ENCODE assay signal across 29 cellular contexts in genomic region chr16:57409065-57409464, GRCh38. TPM values are rescaled to one million over a fixed set of nuclear protein-coding genes. Genes with fewer than 3 reads are reported as not detected.
DNase-seq lines count a peak whose midpoint lies in the region; ATAC-seq, FAIRE-seq and TF ChIP-seq lines count a peak whose summit lies in the region.
"Had no signal": no experiment of that assay in that cellular context is flagged by ENCODE, and none has a peak within 500 bp of the region (broad histone marks: within the 10 kb centered on the region; RNA-seq: fewer than 3 reads in every experiment).

No MANE protein-coding gene starts in this region.

- intact Hi-C loops in HepG2 (cut with micrococcal nuclease; ENCODE audit: unreplicated experiment), result loop anchor here (1.0 kb wide), 1 partner anchor 105 kb away; no protein-coding TSS in a partner anchor
- intact Hi-C loops in left cardiac atrium (cut with DNase I), result no loop called here

- H4K20me1 ChIP-seq in HepG2 (ENCODE audit: insufficient read depth, low read length) (no peaks in the 10 kb centered on the region), neural progenitor cell (ENCODE audit: low read depth) (no peaks in the 10 kb centered on the region)

- TF ChIP-seq POLR2A in HepG2 (IDR thresholded peaks at IDR 0.05; ENCODE audit: insufficient read depth in 1 of 2, low read depth in 2 of 2, low read length in 2 of 2), result no peak

- H3K36me3 ChIP-seq in liver (ENCODE audit: control insufficient read depth in 4 of 4, insufficient read depth in 3 of 4, low read depth in 1 of 4, low read length in 3 of 4), result no peaks in the 10 kb centered on the region
- H3K36me3 ChIP-seq in HepG2 (replicated peaks in 1 of 2; ENCODE audit: control insufficient read depth in 1 of 2, insufficient read depth in 2 of 2, low read length in 2 of 2), result no peaks in the 10 kb centered on the region
- H3K36me3 ChIP-seq in neural progenitor cell, result no peaks in the 10 kb centered on the region
- H3K36me3 ChIP-seq: SJCRH30, tibial nerve, WERI-Rb-1 had no signal

- no peaks in the 10 kb centered on the region for H3F3A ChIP-seq in neural progenitor cell (ENCODE audit: low read depth)

- H3K9me3 Mint-ChIP-seq in neural progenitor cell, result no peaks in the 10 kb centered on the region
- H3K9me3 Mint-ChIP-seq: effector memory CD8-positive, alpha-beta T cell; T-helper 1 cell treated with Interleukin-12 subunit alpha and Interleukin-12 subunit beta and Interleukin-4 antibody, amounts not matched to agents 30 μg/mL and 1 μg/mL, for 36 hours had no signal

- no peak for TF ChIP-seq CTCF in liver (IDR thresholded peaks at IDR 0.05; ENCODE audit: low read depth, low read length, missing input control)
- no peak for TF ChIP-seq CTCF in HepG2 (CRISPR knock-in tag; IDR thresholded peaks at IDR 0.05)
- no peak for TF ChIP-seq CTCF in neural progenitor cell (IDR thresholded peaks at IDR 0.05)
- TF ChIP-seq CTCF in GM13976 (IDR thresholded peaks at IDR 0.05; ENCODE audit: borderline replicate concordance, control extremely low read depth, extremely low read depth, insufficient read depth, missing control alignments), result no peak

- no peaks in the 10 kb centered on the region for H3K36me3 Mint-ChIP-seq in neural progenitor cell

- H3K4me2 ChIP-seq in HepG2 (ENCODE audit: low read depth, low read length) (no peak overlapping the region), neural progenitor cell (no peak overlapping the region)

- peak overlapping the region; percentile 3 for H3K4me3 Mint-ChIP-seq in neural progenitor cell
- H3K4me3 Mint-ChIP-seq: effector memory CD8-positive, alpha-beta T cell; T-helper 1 cell treated with Interleukin-12 subunit alpha and Interleukin-12 subunit beta and Interleukin-4 antibody, amounts not matched to agents 30 μg/mL and 1 μg/mL, for 36 hours had no signal

- no peak for DNase-seq in HepG2 (ENCODE audit: low spot score)
- DNase-seq in left cardiac atrium, result no peak
- no peak for DNase-seq in neural progenitor cell (ENCODE audit: low spot score)
- no peak for DNase-seq in GM13976 (ENCODE audit: low spot score)
- DNase-seq in RPMI8226, result no peak
- no peak for DNase-seq in NOMO-1 (lab: John Stamatoyannopoulos, UW; ENCODE audit: unreplicated experiment in 2 of 2)
- DNase-seq in GF-D8 (lab: John Stamatoyannopoulos, UW), result no peak
- DNase-seq: activated CD4-positive, alpha-beta T cell treated with anti-CD3 and anti-CD28 coated beads, Interleukin-2, amount 50 U/mL, for 48 hours; activated naive CD4-positive, alpha-beta T cell; aorta; C1 segment of cervical spinal cord; cerebellar nuclear complex; effector memory CD8-positive, alpha-beta T cell; NCI-H187; NCI-H226; NCI-H82; PC-3; SJCRH30; stimulated activated CD4-positive, alpha-beta T cell treated with anti-CD3 and anti-CD28 coated beads, Interleukin-15, amount 100 ng/mL, for 24 hours; WERI-Rb-1 had no signal

- peaks cover 10% of the 10 kb centered on the region for H3K27me3 Mint-ChIP-seq in neural progenitor cell (ENCODE audit: insufficient read depth, low read depth)

- no peak overlapping the region for H3K4me3 ChIP-seq in liver (ENCODE audit: low read depth in 1 of 3, low read length in 3 of 3)
- H3K4me3 ChIP-seq in HepG2 (replicated peaks in 1 of 3; ENCODE audit: insufficient read depth in 1 of 3, low read depth in 2 of 3, low read length in 3 of 3), result no peak overlapping the region
- H3K4me3 ChIP-seq in neural progenitor cell, result no peak overlapping the region
- H3K4me3 ChIP-seq: SJCRH30, tibial nerve had no signal

- H2AFZ ChIP-seq in HepG2 (ENCODE audit: low read length) (no peak overlapping the region), neural progenitor cell (replicated peaks) (no peak overlapping the region)

- ATAC-seq in HepG2 (no peak), left cardiac atrium (peak; percentile 23 to 35)
- ATAC-seq: effector memory CD8-positive, alpha-beta T cell; PC-3 had no signal

- no peaks in the 10 kb centered on the region for H3K9me3 ChIP-seq in liver (ENCODE audit: control insufficient read depth in 4 of 4, low read length in 3 of 4)
- H3K9me3 ChIP-seq in HepG2 (ENCODE audit: low read length), result no peaks in the 10 kb centered on the region
- H3K9me3 ChIP-seq in neural progenitor cell (ENCODE audit: low read depth), result no peaks in the 10 kb centered on the region
- H3K9me3 ChIP-seq: SJCRH30, tibial nerve had no signal

- H3K27ac ChIP-seq in liver (ENCODE audit: low read depth in 1 of 2, low read length in 2 of 2) (no peak overlapping the region), HepG2 (ENCODE audit: extremely low read length, insufficient read depth, low read length) (no peak overlapping the region), neural progenitor cell (no peak overlapping the region)
- H3K27ac ChIP-seq: SJCRH30, WERI-Rb-1 had no signal

- BruUV-seq in HepG2 (replicated peaks; lab: Mats Ljungman, UMichigan), result no TSS peak

- TF ChIP-seq RAD21 in liver (IDR thresholded peaks at IDR 0.05) (peak in 1 of 2 donors; percentile 27), HepG2 (CRISPR knock-in tag; IDR thresholded peaks at IDR 0.05) (no peak)

- H3K4me1 Mint-ChIP-seq in neural progenitor cell, result peaks cover 8% of the 10 kb centered on the region

- H3K9ac ChIP-seq in liver (ENCODE audit: low read depth in 1 of 2, low read length in 2 of 2) (no peak overlapping the region), HepG2 (ENCODE audit: insufficient read depth, low read depth, low read length) (no peak overlapping the region), neural progenitor cell (no peak overlapping the region)

- H3K4me1 ChIP-seq in liver (ENCODE audit: control insufficient read depth in 4 of 4, insufficient read depth in 4 of 4, low read length in 3 of 4), result no peaks in the 10 kb centered on the region
- H3K4me1 ChIP-seq in HepG2 (ENCODE audit: insufficient read depth, low read length), result peaks cover 25% of the 10 kb centered on the region; the same call in 1 of the 2 replicates
- H3K4me1 ChIP-seq in neural progenitor cell, result peaks cover 4% of the 10 kb centered on the region

- CTCF ChIA-PET in HepG2 (lab: Yijun Ruan, JAX; ENCODE audit: low intra/inter-chr PET ratio, low total read pairs), result interaction anchor here (1.9 kb wide), 1 partner anchor 108 kb away, joined by 13 read pairs; no protein-coding TSS in a partner anchor

- WGBS in liver, result 77% methylated on average over 5 of the region's 5 CpGs
- 66% methylated on average over 5 of the region's 5 CpGs for WGBS in HepG2 (ENCODE audit: low lambda C conversion rate)

- H3K79me2 ChIP-seq in HepG2 (ENCODE audit: insufficient read depth, low read length) (no peaks in the 10 kb centered on the region), neural progenitor cell (ENCODE audit: low read depth) (no peaks in the 10 kb centered on the region)

- H3K27ac Mint-ChIP-seq in neural progenitor cell, result peak overlapping the region; percentile 12
- H3K27ac Mint-ChIP-seq: effector memory CD8-positive, alpha-beta T cell; T-helper 1 cell treated with Interleukin-12 subunit alpha and Interleukin-12 subunit beta and Interleukin-4 antibody, amounts not matched to agents 30 μg/mL and 1 μg/mL, for 36 hours had no signal

- no peak for FAIRE-seq in HepG2 (lab: Jason Lieb, UNC)
- FAIRE-seq: A204.1, D721Med, keratinocyte had no signal

- in situ Hi-C loops in HepG2 (cut with HindIII; ENCODE audit: extremely low pct_ligation_motif_present, low pct_unique_long_range_greater_than_20kb), result no loop called here
- in situ Hi-C loops in GM13976 (cut with MboI; ENCODE audit: low sequenced_read_pairs, unreplicated experiment), result loop anchor here (25.0 kb wide), 1 partner anchor 322 kb away; the partner anchor contains the start of gene CPNE2

- POLR2A ChIA-PET in HepG2 (lab: Yijun Ruan, JAX), result interaction anchor here (0.8 kb wide), 1 partner anchor 37 kb away, joined by 3 read pairs; the partner anchor contains the start of gene CX3CL1

- TF ChIP-seq EP300 in HepG2 (IDR thresholded peaks at IDR 0.05; ENCODE audit: low read depth in 2 of 2, low read length in 2 of 2) (no peak), HepG2 (CRISPR knock-in tag; IDR thresholded peaks at IDR 0.05; ENCODE audit: borderline replicate concordance) (no peak)

- no peaks in the 10 kb centered on the region for H3K27me3 ChIP-seq in liver (ENCODE audit: control insufficient read depth in 4 of 4, insufficient read depth in 4 of 4, low read length in 3 of 4)
- peaks cover 5 to 49% of the 10 kb centered on the region in 2 experiments; a peak in 4 of 5 replicates for H3K27me3 ChIP-seq in HepG2 (ENCODE audit: control insufficient read depth in 1 of 2, insufficient read depth in 2 of 2, low read length in 2 of 2)
- no peaks in the 10 kb centered on the region for H3K27me3 ChIP-seq in neural progenitor cell
- H3K27me3 ChIP-seq: SJCRH30, tibial nerve had no signal

RNA-seq across cellular contexts. Expression of gene CCL17, which starts 4.5 kb away (rescaled TPM):
- total RNA-seq in liver (not detected), HepG2 (2016; rRNA removed; fragmentation: Illumina TruSeq; extraction: Trizol) (not detected in 2 replicates), left cardiac atrium (not detected), neural progenitor cell (ENCODE audit: low replicate concordance) (not detected in 2 replicates)
- polyA plus RNA-seq in liver (not detected), HepG2 (2011; rRNA removed) (not detected in 2 replicates)
- total RNA-seq in HepG2 (2016; cell fraction: cytosol; rRNA removed; fragmentation: Illumina TruSeq; extraction: Trizol; ENCODE audit: low read depth), result not detected in 2 replicates
- total RNA-seq in HepG2 (2016; cell fraction: insoluble cytoplasmic fraction; rRNA removed; fragmentation: Illumina TruSeq; extraction: Trizol), result not detected in 2 replicates
- not detected in 2 replicates for total RNA-seq in HepG2 (2016; cell fraction: membrane; rRNA removed; fragmentation: Illumina TruSeq; extraction: Trizol)
- not detected in 2 replicates for total RNA-seq in HepG2 (2016; cell fraction: nucleus; rRNA removed; fragmentation: Illumina TruSeq; extraction: Trizol)
- not detected in 2 replicates for polyA plus RNA-seq in HepG2 (2011; cell fraction: cytosol; rRNA removed)
- not detected in 2 replicates for polyA plus RNA-seq in HepG2 (2011; cell fraction: nucleus; rRNA removed)
- polyA plus RNA-seq in HepG2 (2012), result not detected in 2 replicates
- polyA plus RNA-seq in HepG2 (2016; cell fraction: cytosol; fragmentation: Illumina TruSeq; extraction: Trizol; ENCODE audit: low read depth), result not detected in 2 replicates
- polyA plus RNA-seq in HepG2 (2016; cell fraction: insoluble cytoplasmic fraction; fragmentation: Illumina TruSeq; extraction: Trizol; ENCODE audit: low read depth), result not detected in 2 replicates
- polyA plus RNA-seq in HepG2 (2016; cell fraction: membrane; fragmentation: Illumina TruSeq; extraction: Trizol; ENCODE audit: low read depth), result not detected in 2 replicates
- not detected in 2 replicates for polyA plus RNA-seq in HepG2 (2016; cell fraction: nucleus; fragmentation: Illumina TruSeq; extraction: Trizol; ENCODE audit: insufficient read depth, low read depth)
- polyA minus RNA-seq in HepG2 (2011; rRNA and poly(A)+ RNA removed; ENCODE audit: low replicate concordance), result not detected in 2 replicates
- not detected in 2 replicates for polyA minus RNA-seq in HepG2 (2011; cell fraction: cytosol; rRNA and poly(A)+ RNA removed)
- not detected in 2 replicates for polyA minus RNA-seq in HepG2 (2011; cell fraction: nucleus; rRNA and poly(A)+ RNA removed)
- total RNA-seq: H4, M059J, mucosa of gallbladder, PC-3, SJCRH30, tibial nerve had no signal
- polyA plus RNA-seq: aorta, keratinocyte had no signal

RNA-seq across cellular contexts. Expression of gene CX3CL1, which starts 36.8 kb away (rescaled TPM):
- total RNA-seq in liver (1 to 10 TPM; 4.8 to 5.9 TPM), HepG2 (2016; rRNA removed; fragmentation: Illumina TruSeq; extraction: Trizol) (23.4 and 57.3 TPM in 2 replicates), left cardiac atrium (10 to 100 TPM; 13.7 to 23.2 TPM), neural progenitor cell (ENCODE audit: low replicate concordance) (0.65 and 0.96 TPM in 2 replicates)
- polyA plus RNA-seq in liver (1 to 10 TPM; 2.5 to 5.5 TPM), HepG2 (2011; rRNA removed) (60.8 and 96.8 TPM in 2 replicates)
- 7.3 and 8.2 TPM in 2 replicates for total RNA-seq in HepG2 (2016; cell fraction: cytosol; rRNA removed; fragmentation: Illumina TruSeq; extraction: Trizol; ENCODE audit: low read depth)
- 21.6 and 59.9 TPM in 2 replicates for total RNA-seq in HepG2 (2016; cell fraction: insoluble cytoplasmic fraction; rRNA removed; fragmentation: Illumina TruSeq; extraction: Trizol)
- total RNA-seq in HepG2 (2016; cell fraction: membrane; rRNA removed; fragmentation: Illumina TruSeq; extraction: Trizol), result 22.2 and 22.7 TPM in 2 replicates
- total RNA-seq in HepG2 (2016; cell fraction: nucleus; rRNA removed; fragmentation: Illumina TruSeq; extraction: Trizol), result 62.3 and 70.4 TPM in 2 replicates
- polyA plus RNA-seq in HepG2 (2011; cell fraction: cytosol; rRNA removed), result 56.4 and 56.5 TPM in 2 replicates
- 79.9 and 86.1 TPM in 2 replicates for polyA plus RNA-seq in HepG2 (2011; cell fraction: nucleus; rRNA removed)
- 41.7 and 72.2 TPM in 2 replicates for polyA plus RNA-seq in HepG2 (2012)
- polyA plus RNA-seq in HepG2 (2016; cell fraction: cytosol; fragmentation: Illumina TruSeq; extraction: Trizol; ENCODE audit: low read depth), result 7.2 and 7.4 TPM in 2 replicates
- 27.9 and 36.9 TPM in 2 replicates for polyA plus RNA-seq in HepG2 (2016; cell fraction: insoluble cytoplasmic fraction; fragmentation: Illumina TruSeq; extraction: Trizol; ENCODE audit: low read depth)
- 15.0 and 15.2 TPM in 2 replicates for polyA plus RNA-seq in HepG2 (2016; cell fraction: membrane; fragmentation: Illumina TruSeq; extraction: Trizol; ENCODE audit: low read depth)
- polyA plus RNA-seq in HepG2 (2016; cell fraction: nucleus; fragmentation: Illumina TruSeq; extraction: Trizol; ENCODE audit: insufficient read depth, low read depth), result 134 and 147 TPM in 2 replicates
- 0.19 and 92.7 TPM in 2 replicates for polyA minus RNA-seq in HepG2 (2011; rRNA and poly(A)+ RNA removed; ENCODE audit: low replicate concordance)
- polyA minus RNA-seq in HepG2 (2011; cell fraction: cytosol; rRNA and poly(A)+ RNA removed), result 36.8 and 44.2 TPM in 2 replicates
- polyA minus RNA-seq in HepG2 (2011; cell fraction: nucleus; rRNA and poly(A)+ RNA removed), result 38.0 and 38.2 TPM in 2 replicates
- total RNA-seq: PC-3 had no signal

RNA-seq across cellular contexts. Expression of gene CIAPIN1, which starts 38.1 kb away (rescaled TPM):
- total RNA-seq in liver (10 to 100 TPM; 19.5 to 23.9 TPM), HepG2 (2016; rRNA removed; fragmentation: Illumina TruSeq; extraction: Trizol) (89.7 and 113 TPM in 2 replicates), left cardiac atrium (10 to 100 TPM; 36.5 to 77.0 TPM), neural progenitor cell (ENCODE audit: low replicate concordance) (89.2 and 95.9 TPM in 2 replicates)
- polyA plus RNA-seq in liver (10 to 100 TPM; 22.9 to 32.7 TPM), HepG2 (2011; rRNA removed) (62.4 and 69.3 TPM in 2 replicates)
- total RNA-seq in HepG2 (2016; cell fraction: cytosol; rRNA removed; fragmentation: Illumina TruSeq; extraction: Trizol; ENCODE audit: low read depth), result 19.4 and 23.1 TPM in 2 replicates
- total RNA-seq in HepG2 (2016; cell fraction: insoluble cytoplasmic fraction; rRNA removed; fragmentation: Illumina TruSeq; extraction: Trizol), result 88.9 and 116 TPM in 2 replicates
- 31.7 and 33.1 TPM in 2 replicates for total RNA-seq in HepG2 (2016; cell fraction: membrane; rRNA removed; fragmentation: Illumina TruSeq; extraction: Trizol)
- 39.3 and 39.9 TPM in 2 replicates for total RNA-seq in HepG2 (2016; cell fraction: nucleus; rRNA removed; fragmentation: Illumina TruSeq; extraction: Trizol)
- 56.5 and 68.4 TPM in 2 replicates for polyA plus RNA-seq in HepG2 (2011; cell fraction: cytosol; rRNA removed)
- 23.6 and 32.7 TPM in 2 replicates for polyA plus RNA-seq in HepG2 (2011; cell fraction: nucleus; rRNA removed)
- 47.4 and 50.8 TPM in 2 replicates for polyA plus RNA-seq in HepG2 (2012)
- polyA plus RNA-seq in HepG2 (2016; cell fraction: cytosol; fragmentation: Illumina TruSeq; extraction: Trizol; ENCODE audit: low read depth), result 10.3 and 11.8 TPM in 2 replicates
- 109 and 116 TPM in 2 replicates for polyA plus RNA-seq in HepG2 (2016; cell fraction: insoluble cytoplasmic fraction; fragmentation: Illumina TruSeq; extraction: Trizol; ENCODE audit: low read depth)
- 17.0 and 17.1 TPM in 2 replicates for polyA plus RNA-seq in HepG2 (2016; cell fraction: membrane; fragmentation: Illumina TruSeq; extraction: Trizol; ENCODE audit: low read depth)
- 67.4 and 77.6 TPM in 2 replicates for polyA plus RNA-seq in HepG2 (2016; cell fraction: nucleus; fragmentation: Illumina TruSeq; extraction: Trizol; ENCODE audit: insufficient read depth, low read depth)
- polyA minus RNA-seq in HepG2 (2011; rRNA and poly(A)+ RNA removed; ENCODE audit: low replicate concordance), result 47.0 and 64.1 TPM in 2 replicates
- polyA minus RNA-seq in HepG2 (2011; cell fraction: cytosol; rRNA and poly(A)+ RNA removed), result 25.8 and 25.9 TPM in 2 replicates
- 23.2 and 35.6 TPM in 2 replicates for polyA minus RNA-seq in HepG2 (2011; cell fraction: nucleus; rRNA and poly(A)+ RNA removed)

RNA-seq across cellular contexts. Expression of gene COQ9, which starts 38.2 kb away (rescaled TPM):
- total RNA-seq in liver (10 to 100 TPM; 21.0 to 81.5 TPM), HepG2 (2016; rRNA removed; fragmentation: Illumina TruSeq; extraction: Trizol) (57.5 and 62.0 TPM in 2 replicates), left cardiac atrium (100 to 1,000 TPM in 1 of 2 donors, 10 to 100 TPM in 1; 98.9 to 128 TPM), neural progenitor cell (ENCODE audit: low replicate concordance) (20.2 and 20.3 TPM in 2 replicates)
- polyA plus RNA-seq in liver (10 to 100 TPM; 50.2 to 65.8 TPM), HepG2 (2011; rRNA removed) (104 and 108 TPM in 2 replicates)
- total RNA-seq in HepG2 (2016; cell fraction: cytosol; rRNA removed; fragmentation: Illumina TruSeq; extraction: Trizol; ENCODE audit: low read depth), result 12.2 and 13.5 TPM in 2 replicates
- 57.7 and 61.8 TPM in 2 replicates for total RNA-seq in HepG2 (2016; cell fraction: insoluble cytoplasmic fraction; rRNA removed; fragmentation: Illumina TruSeq; extraction: Trizol)
- 29.6 and 29.7 TPM in 2 replicates for total RNA-seq in HepG2 (2016; cell fraction: membrane; rRNA removed; fragmentation: Illumina TruSeq; extraction: Trizol)
- 48.3 and 49.8 TPM in 2 replicates for total RNA-seq in HepG2 (2016; cell fraction: nucleus; rRNA removed; fragmentation: Illumina TruSeq; extraction: Trizol)
- 77.6 and 88.3 TPM in 2 replicates for polyA plus RNA-seq in HepG2 (2011; cell fraction: cytosol; rRNA removed)
- 174 and 196 TPM in 2 replicates for polyA plus RNA-seq in HepG2 (2011; cell fraction: nucleus; rRNA removed)
- 35.1 and 40.7 TPM in 2 replicates for polyA plus RNA-seq in HepG2 (2012)
- 7.1 and 7.4 TPM in 2 replicates for polyA plus RNA-seq in HepG2 (2016; cell fraction: cytosol; fragmentation: Illumina TruSeq; extraction: Trizol; ENCODE audit: low read depth)
- polyA plus RNA-seq in HepG2 (2016; cell fraction: insoluble cytoplasmic fraction; fragmentation: Illumina TruSeq; extraction: Trizol; ENCODE audit: low read depth), result 56.0 and 60.7 TPM in 2 replicates
- 17.9 and 18.7 TPM in 2 replicates for polyA plus RNA-seq in HepG2 (2016; cell fraction: membrane; fragmentation: Illumina TruSeq; extraction: Trizol; ENCODE audit: low read depth)
- 89.6 and 91.0 TPM in 2 replicates for polyA plus RNA-seq in HepG2 (2016; cell fraction: nucleus; fragmentation: Illumina TruSeq; extraction: Trizol; ENCODE audit: insufficient read depth, low read depth)
- 78.3 and 147 TPM in 2 replicates for polyA minus RNA-seq in HepG2 (2011; rRNA and poly(A)+ RNA removed; ENCODE audit: low replicate concordance)
- polyA minus RNA-seq in HepG2 (2011; cell fraction: cytosol; rRNA and poly(A)+ RNA removed), result 25.2 and 27.3 TPM in 2 replicates
- polyA minus RNA-seq in HepG2 (2011; cell fraction: nucleus; rRNA and poly(A)+ RNA removed), result 48.0 and 60.5 TPM in 2 replicates

RNA-seq across cellular contexts. Expression of gene CCL22, which starts 50.5 kb away (rescaled TPM):
- under 1 TPM in 1 of 2 donors, not detected in 1; 0.09 TPM for total RNA-seq in liver
- under 1 TPM in 1 of 2 donors, not detected in 1; 0.02 TPM for polyA plus RNA-seq in liver
- total RNA-seq in HepG2 (2016; rRNA removed; fragmentation: Illumina TruSeq; extraction: Trizol), result 0.06 TPM in 1 of 2 replicates, not detected in the other
- not detected in 2 replicates for total RNA-seq in HepG2 (2016; cell fraction: cytosol; rRNA removed; fragmentation: Illumina TruSeq; extraction: Trizol; ENCODE audit: low read depth)
- total RNA-seq in HepG2 (2016; cell fraction: insoluble cytoplasmic fraction; rRNA removed; fragmentation: Illumina TruSeq; extraction: Trizol), result 0.06 and 0.09 TPM in 2 replicates
- not detected in 2 replicates for total RNA-seq in HepG2 (2016; cell fraction: membrane; rRNA removed; fragmentation: Illumina TruSeq; extraction: Trizol)
- total RNA-seq in HepG2 (2016; cell fraction: nucleus; rRNA removed; fragmentation: Illumina TruSeq; extraction: Trizol), result 0.16 TPM in 1 of 2 replicates, not detected in the other
- polyA plus RNA-seq in HepG2 (2011; rRNA removed), result 0.04 TPM in 1 of 2 replicates, not detected in the other
- polyA plus RNA-seq in HepG2 (2011; cell fraction: cytosol; rRNA removed), result 0.01 and 0.04 TPM in 2 replicates
- polyA plus RNA-seq in HepG2 (2011; cell fraction: nucleus; rRNA removed), result 0.03 TPM in 1 of 2 replicates, not detected in the other
- 0.04 TPM in 1 of 2 replicates, not detected in the other for polyA plus RNA-seq in HepG2 (2012)
- 0.05 TPM in 1 of 2 replicates, not detected in the other for polyA plus RNA-seq in HepG2 (2016; cell fraction: cytosol; fragmentation: Illumina TruSeq; extraction: Trizol; ENCODE audit: low read depth)
- 0.17 TPM in 1 of 2 replicates, not detected in the other for polyA plus RNA-seq in HepG2 (2016; cell fraction: insoluble cytoplasmic fraction; fragmentation: Illumina TruSeq; extraction: Trizol; ENCODE audit: low read depth)
- 0.06 TPM in 1 of 2 replicates, not detected in the other for polyA plus RNA-seq in HepG2 (2016; cell fraction: membrane; fragmentation: Illumina TruSeq; extraction: Trizol; ENCODE audit: low read depth)
- polyA plus RNA-seq in HepG2 (2016; cell fraction: nucleus; fragmentation: Illumina TruSeq; extraction: Trizol; ENCODE audit: insufficient read depth, low read depth), result 0.25 TPM in 1 of 2 replicates, not detected in the other
- polyA minus RNA-seq in HepG2 (2011; rRNA and poly(A)+ RNA removed; ENCODE audit: low replicate concordance), result 0.07 TPM in 1 of 2 replicates, not detected in the other
- not detected in 2 replicates for polyA minus RNA-seq in HepG2 (2011; cell fraction: cytosol; rRNA and poly(A)+ RNA removed)
- polyA minus RNA-seq in HepG2 (2011; cell fraction: nucleus; rRNA and poly(A)+ RNA removed), result not detected in 2 replicates
- under 1 TPM; 0.06 to 0.10 TPM for total RNA-seq in left cardiac atrium
- total RNA-seq in neural progenitor cell (ENCODE audit: low replicate concordance), result not detected in 2 replicates
- total RNA-seq: H4, M059J, PC-3, SJCRH30, tibial nerve had no signal
- polyA plus RNA-seq: keratinocyte had no signal
